20 cellular contexts compared by ENCODE assay signal in genomic region chr22:45418770-45419138, GRCh38. TPM values are rescaled to one million over a fixed set of nuclear protein-coding genes. Genes with fewer than 3 reads are reported as not detected.
"Had no signal": no experiment of that assay in that cellular context is flagged by ENCODE, and none has a peak within 500 bp of the region (broad histone marks: within the 10 kb centered on the region; RNA-seq: fewer than 3 reads in every experiment).

No MANE protein-coding gene starts in this region.

- DNase-seq: IMR-90, Karpas-422, KG1, MG63, NCI-H1092, NCI-H1105 treated with DMSO at 0.1 percent for 48 hours, NCI-H1417 treated with DMSO at 0.1 percent for 48 hours, NCI-H146, NCI-H1694 treated with DMSO at 0.1 percent for 48 hours, NCI-H1930, NCI-H2081, NCI-H2107, NCI-H2227 treated with DMSO at 0.1 percent for 48 hours, NCI-H524, NCI-H526 treated with DMSO at 0.1 percent for 48 hours, NCI-H774, SHP77, SK-N-SH had no signal

- ATAC-seq: HepG2 had no signal

RNA-seq across cellular contexts. Expression of gene SMC1B, which starts 5.4 kb away (rescaled TPM):
- total RNA-seq: HepG2, HT1080, IMR-90 had no signal
